13 cellular contexts compared by ENCODE assay signal in genomic region chr3:45984331-45985312, GRCh38. TPM values are rescaled to one million over a fixed set of nuclear protein-coding genes. Genes with fewer than 3 reads are reported as not detected.
DNase-seq lines count a peak whose midpoint lies in the region; ATAC-seq, FAIRE-seq and TF ChIP-seq lines count a peak whose summit lies in the region.
"Had no signal": no experiment of that assay in that cellular context is flagged by ENCODE, and none has a peak within 500 bp of the region (broad histone marks: within the 10 kb centered on the region; RNA-seq: fewer than 3 reads in every experiment).

No MANE protein-coding gene starts in this region.

- peaks cover 41 to 48% of the 10 kb centered on the region in 2 donors for H3K36me3 ChIP-seq in ascending aorta
- H3K36me3 ChIP-seq in right atrium auricular region: peaks cover 52% of the 10 kb centered on the region
- H3K36me3 ChIP-seq in skeletal muscle tissue (ENCODE audit: control insufficient read depth in 3 of 3, insufficient read depth in 3 of 3, low read length in 3 of 3): peaks cover 14 to 37% (median 34%) of the 10 kb centered on the region in 3 donors

- peak; percentile 84 for DNase-seq in HFF-Myc (ENCODE audit: extremely low read depth, low read depth)
- no peak for DNase-seq in ascending aorta (ENCODE audit: low spot score in 2 of 2)
- no peak for DNase-seq in right atrium auricular region (ENCODE audit: low spot score)
- no peak for DNase-seq in stimulated activated CD4-positive, alpha-beta T cell treated with anti-CD3 and anti-CD28 coated beads, Interleukin-4, amount 100 ng/mL, for 24 hours
- no peak for DNase-seq in HEK293T (ENCODE audit: extremely low spot score)
- DNase-seq in urothelium cell line (ENCODE audit: low spot score): no peak
- DNase-seq: activated CD8-positive, alpha-beta memory T cell treated with anti-CD3 and anti-CD28 coated beads for 24 hours; brain microvascular endothelial cell; NCI-H446 treated with DMSO at 0.1 percent for 48 hours; stimulated activated CD4-positive, alpha-beta T cell treated with anti-CD3 and anti-CD28 coated beads, Interleukin-2, amount 100 ng/mL, for 48 hours had no signal

- CTCF ChIA-PET in HEK293T (lab: Yijun Ruan, JAX): no interaction called here

- H3K9me3 ChIP-seq in ascending aorta (no peaks in the 10 kb centered on the region), right atrium auricular region (no peaks in the 10 kb centered on the region), skeletal muscle tissue (ENCODE audit: control insufficient read depth in 3 of 3, low read length in 3 of 3) (no peaks in the 10 kb centered on the region)

- H3K27me3 ChIP-seq in ascending aorta (no peaks in the 10 kb centered on the region), right atrium auricular region (no peaks in the 10 kb centered on the region), skeletal muscle tissue (ENCODE audit: control insufficient read depth in 3 of 3, insufficient read depth in 3 of 3, low read length in 3 of 3) (no peaks in the 10 kb centered on the region)
- H3K27me3 ChIP-seq: brain microvascular endothelial cell had no signal

- no peak for FAIRE-seq in urothelium cell line (lab: Jason Lieb, UNC)

- H3K4me3 ChIP-seq in HFF-Myc (replicated peaks; ENCODE audit: low read depth, low read length) (no peak overlapping the region), ascending aorta (no peak overlapping the region), right atrium auricular region (no peak overlapping the region), skeletal muscle tissue (ENCODE audit: low read length in 3 of 3) (peak overlapping the region; percentile 72 to 73 (median 72))

- intact Hi-C loops in ascending aorta (cut with DNase I): loop anchor here (10.0 kb wide), 1 partner anchor 320 kb away; no protein-coding TSS in a partner anchor

- H3K9ac ChIP-seq in skeletal muscle tissue (ENCODE audit: low read depth in 1 of 3, low read length in 3 of 3): peak overlapping the region; percentile 86 to 93 (median 92)

- POLR2A ChIA-PET in HEK293T (lab: Yijun Ruan, JAX): no interaction called here

- H3K27ac ChIP-seq in ascending aorta: peak overlapping the region; percentile 94 to 99
- peak overlapping the region; percentile 98 for H3K27ac ChIP-seq in right atrium auricular region
- H3K27ac ChIP-seq in skeletal muscle tissue (ENCODE audit: low read depth, low read length): peak overlapping the region; percentile 99
- H3K27ac ChIP-seq: brain microvascular endothelial cell had no signal

- ATAC-seq in HG02973 (IDR thresholded peaks at IDR 0.05; ENCODE audit: unreplicated experiment): no peak

- H3K4me1 ChIP-seq in ascending aorta (peaks cover 48 to 71% of the 10 kb centered on the region in 2 donors), right atrium auricular region (peaks cover 0 to 73% of the 10 kb centered on the region in 2 donors), skeletal muscle tissue (ENCODE audit: control insufficient read depth in 3 of 3, insufficient read depth in 3 of 3, low read length in 3 of 3) (peaks cover 80 to 96% (median 90%) of the 10 kb centered on the region in 3 donors)

- TF ChIP-seq CTCF in HFF-Myc (IDR thresholded peaks at IDR 0.05; ENCODE audit: low read depth, low read length, missing control alignments) (no peak), ascending aorta (IDR thresholded peaks at IDR 0.05) (no peak), right atrium auricular region (IDR thresholded peaks at IDR 0.05) (no peak)

TF ChIP-seq in HEK293T, 16 proteins besides CTCF, POLR2A, EP300 and RAD21:
- no peak for TF ChIP-seq HDGF (IDR thresholded peaks at IDR 0.05; ENCODE audit: borderline replicate concordance)
- TF ChIP-seq NFRKB (IDR thresholded peaks at IDR 0.05): no peak
- TF ChIP-seq ZNF384 (IDR thresholded peaks at IDR 0.05): no peak
- no peak for TF ChIP-seq ARNT (IDR thresholded peaks at IDR 0.05)
- no peak for TF ChIP-seq L3MBTL2 (conservative IDR thresholded peaks at IDR 0.05)
- TF ChIP-seq LEF1 (IDR thresholded peaks at IDR 0.05; ENCODE audit: borderline replicate concordance): no peak
- no peak for TF ChIP-seq SUZ12 (IDR thresholded peaks at IDR 0.05)
- TF ChIP-seq SP1 (IDR thresholded peaks at IDR 0.05): no peak
- TF ChIP-seq FOXM1 (IDR thresholded peaks at IDR 0.05; ENCODE audit: borderline replicate concordance): no peak
- no peak for TF ChIP-seq BHLHE40 (IDR thresholded peaks at IDR 0.05; ENCODE audit: borderline replicate concordance)
- no peak for TF ChIP-seq ELF4 (IDR thresholded peaks at IDR 0.05)
- TF ChIP-seq PKNOX1 (IDR thresholded peaks at IDR 0.05): no peak
- TF ChIP-seq TARDBP (IDR thresholded peaks at IDR 0.05): no peak
- TF ChIP-seq FOXA1 (IDR thresholded peaks at IDR 0.05): no peak
- no peak for TF ChIP-seq FOXK2 (IDR thresholded peaks at IDR 0.05)
- TF ChIP-seq CTBP1 (IDR thresholded peaks at IDR 0.05; ENCODE audit: borderline replicate concordance): no peak

RNA-seq across cellular contexts. Expression of gene FYCO1, which starts 11.0 kb away (rescaled TPM):
- 56.2 TPM for total RNA-seq in ascending aorta
- total RNA-seq in right atrium auricular region: 100 to 1,000 TPM in 1 of 2 donors, 10 to 100 TPM in 1; 67.2 to 116 TPM
- total RNA-seq in skeletal muscle tissue: 16.7 TPM

RNA-seq across cellular contexts. Expression of gene CXCR6, which starts 41.4 kb away (rescaled TPM):
- total RNA-seq in ascending aorta: 2.1 TPM
- total RNA-seq in right atrium auricular region: 1 to 10 TPM in 1 of 2 donors, not detected in 1; 1.2 TPM
- total RNA-seq in skeletal muscle tissue: not detected
- total RNA-seq: SK-MEL-5 had no signal

RNA-seq across cellular contexts. Expression of gene XCR1, which starts 42.7 kb away (rescaled TPM):
- total RNA-seq in ascending aorta: not detected
- not detected for total RNA-seq in right atrium auricular region
- total RNA-seq in skeletal muscle tissue: not detected
- total RNA-seq: SK-MEL-5 had no signal

Comparison
In these comparisons a context has a peak if more than half of its experiments do, and no peak if none do; other contexts are left out.
1. H3K4me3 ChIP-seq: peak in skeletal muscle tissue (3 of 3); none in HFF-Myc (single experiment), ascending aorta (0 of 2) and right atrium auricular region (0 of 2).
2. Peak in every context shown above with its lines, with median percentiles within 50 percentile points of each other: H3K27ac ChIP-seq.